31 cellular contexts compared by ENCODE assay signal in the genomic region with DNA sequence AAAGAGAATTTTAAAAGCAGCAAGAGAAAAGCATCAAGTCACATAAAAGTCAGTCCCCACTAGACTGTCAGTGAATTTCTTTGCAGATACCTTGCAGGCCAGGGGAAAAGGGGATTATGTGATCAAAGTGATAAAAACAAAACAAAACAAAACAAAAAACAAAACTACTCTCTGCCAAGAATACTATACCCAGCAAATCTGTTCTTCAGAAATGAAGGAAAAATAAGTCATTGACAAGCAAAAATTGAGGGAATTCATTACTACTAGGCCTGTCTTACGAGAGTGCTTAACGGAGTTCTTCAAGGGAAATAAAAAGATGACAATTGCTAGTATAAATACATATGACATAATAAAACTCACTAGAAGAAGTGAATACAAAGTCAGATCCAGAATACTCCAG.
"Had no signal": no experiment of that assay in that cellular context is flagged by ENCODE, and none has a peak within 500 bp of the region (broad histone marks: within the 10 kb centered on the region; RNA-seq: fewer than 3 reads in every experiment).

No MANE protein-coding gene starts in this region.

- H3K36me3 ChIP-seq: adrenal gland, ascending aorta, brain microvascular endothelial cell, breast epithelium, cardiac muscle cell had no signal

- H3K9me3 ChIP-seq: ascending aorta, body of pancreas had no signal

- FAIRE-seq: astrocyte, bronchial epithelial cell had no signal

- H3K27ac ChIP-seq: adrenal gland, ascending aorta, body of pancreas, brain microvascular endothelial cell, breast epithelium, cardiac muscle cell had no signal

- H3K4me3 ChIP-seq: adrenal gland, ascending aorta, body of pancreas, breast epithelium, cardiac muscle cell had no signal

- H3K4me1 ChIP-seq: adrenal gland, ascending aorta, body of pancreas, breast epithelium had no signal

- DNase-seq: activated effector memory CD4-positive, alpha-beta T cell treated with anti-CD3 and anti-CD28 coated beads, Interleukin-2, amount 50 U/mL, for 16 hours; activated effector memory CD4-positive, alpha-beta T cell treated with Interleukin-2 at 50 U/mL for 16 hours; activated gamma-delta T cell; activated gamma-delta T cell treated with Interleukin-2 at 50 U/mL for 16 hours; activated naive CD4-positive, alpha-beta T cell; activated naive CD4-positive, alpha-beta T cell treated with anti-CD3 and anti-CD28 coated beads for 36 hours; activated naive CD4-positive, alpha-beta T cell treated with anti-CD3 and anti-CD28 coated beads, Interleukin-2, amount 10 ng/mL, durations not matched to agents 7 days and 5 days; activated naive CD4-positive, alpha-beta T cell treated with anti-CD3 and anti-CD28 coated beads, Interleukin-2, amount 50 U/mL, for 16 hours; activated naive CD4-positive, alpha-beta T cell treated with Interleukin-2 at 50 U/mL for 16 hours; activated naive CD8-positive, alpha-beta T cell treated with anti-CD3 and anti-CD28 coated beads for 36 hours; activated naive CD8-positive, alpha-beta T cell treated with anti-CD3 and anti-CD28 coated beads, Interleukin-2, amount 10 ng/mL, durations not matched to agents 7 days and 5 days; activated naive CD8-positive, alpha-beta T cell treated with anti-CD3 and anti-CD28 coated beads, Interleukin-2, amount 50 U/mL, for 24 hours; activated T-cell treated with anti-CD3 and anti-CD28 coated beads, Interleukin-2, amount 50 U/mL, for 1 hour; activated T-cell treated with anti-CD3 and anti-CD28 coated beads, Interleukin-2, amount 50 U/mL, for 24 hours; activated T-cell treated with anti-CD3 and anti-CD28 coated beads, Interleukin-2, amount 50 U/mL, for 4 hours; activated T-cell treated with anti-CD3 and anti-CD28 coated beads, Interleukin-2, amount 50 U/mL, for 72 hours; adrenal gland; amniotic stem cell; amygdala; anterior cingulate cortex; aorta; body of pancreas; brain microvascular endothelial cell; caudate nucleus; central memory CD4-positive, alpha-beta T cell; cerebellar nuclear complex had no signal
